Comparison of ENCODE assay signal across 10 cellular contexts in the genomic region with DNA sequence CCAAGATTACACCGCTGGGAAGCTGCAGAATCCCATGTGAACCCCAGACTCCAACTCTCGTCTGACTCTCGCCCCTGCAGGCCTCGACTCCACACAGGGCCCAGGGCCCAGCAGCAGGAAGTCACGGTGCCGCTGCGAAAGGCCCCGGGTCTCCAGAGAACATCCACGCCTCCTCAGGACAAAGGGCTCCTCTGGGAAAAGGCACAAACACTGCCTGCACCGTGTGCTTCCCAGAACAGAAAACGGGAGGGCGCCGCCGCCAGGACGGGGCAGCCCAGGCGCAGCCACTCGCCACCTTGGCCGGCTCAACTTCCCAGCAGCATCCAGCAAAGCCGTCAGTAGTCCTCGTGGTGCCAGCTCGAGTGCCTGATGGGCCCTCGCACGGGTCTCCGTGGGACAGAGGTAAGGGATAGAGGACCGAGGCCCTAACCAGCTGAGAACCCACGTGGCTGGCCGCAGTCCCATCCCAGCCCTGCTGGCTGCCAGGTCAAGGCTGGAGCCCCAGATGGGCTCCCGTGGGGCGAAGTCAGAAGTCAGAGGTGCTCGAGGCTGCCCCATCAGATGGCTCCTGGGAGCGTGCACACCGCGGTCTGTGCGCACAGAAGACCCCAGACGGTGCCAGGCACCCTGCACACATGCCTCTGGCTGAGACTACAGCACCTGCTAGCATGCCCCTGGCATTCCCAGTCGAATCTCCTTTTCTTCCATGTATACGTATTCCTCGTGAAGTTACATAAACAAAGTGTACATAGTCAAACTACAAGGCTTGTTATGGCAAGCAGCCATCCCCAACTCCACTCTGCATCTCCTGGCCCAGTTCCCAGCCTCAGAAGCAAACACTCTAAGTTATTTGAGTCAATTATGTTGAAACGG.
DNase-seq lines count a peak whose midpoint lies in the region; ATAC-seq, FAIRE-seq and TF ChIP-seq lines count a peak whose summit lies in the region.
"Had no signal": no experiment of that assay in that cellular context is flagged by ENCODE, and none has a peak within 500 bp of the region (broad histone marks: within the 10 kb centered on the region; RNA-seq: fewer than 3 reads in every experiment).

No MANE protein-coding gene starts in this region.

- no peak for FAIRE-seq in endothelial cell of umbilical vein (lab: Jason Lieb, UNC)
- FAIRE-seq: GM12892 had no signal

- H3K9me3 ChIP-seq in endothelial cell of umbilical vein (replicated peaks; ENCODE audit: control insufficient read depth, insufficient read depth, low read length), result no peaks in the 10 kb centered on the region
- H3K9me3 ChIP-seq in gastrocnemius medialis, result no peaks in the 10 kb centered on the region

- BruUV-seq in endothelial cell of umbilical vein (replicated peaks; lab: Mats Ljungman, UMichigan), result no TSS peak

- ATAC-seq in GM21576 (IDR thresholded peaks at IDR 0.05; ENCODE audit: unreplicated experiment), result no peak
- no peak for ATAC-seq in gastrocnemius medialis

- no peaks in the 10 kb centered on the region for H4K20me1 ChIP-seq in endothelial cell of umbilical vein (replicated peaks; ENCODE audit: control insufficient read depth, extremely low read depth, insufficient read depth, low read length)

- no peak for TF ChIP-seq POLR2A in endothelial cell of umbilical vein (IDR thresholded peaks at IDR 0.05; ENCODE audit: low read depth, low read length)
- TF ChIP-seq POLR2A in gastrocnemius medialis (IDR thresholded peaks at IDR 0.05), result no peak

- H3K27ac ChIP-seq in endothelial cell of umbilical vein (ENCODE audit: insufficient read depth, low read depth, low read length), result no peak overlapping the region
- no peak overlapping the region for H3K27ac ChIP-seq in gastrocnemius medialis

- in situ Hi-C loops in gastrocnemius medialis (cut with MboI; ENCODE audit: low sequenced_read_pairs in 4 of 4), result no loop called here

- H3K9ac ChIP-seq in endothelial cell of umbilical vein (replicated peaks; ENCODE audit: extremely low read depth, insufficient read depth, low read length), result no peak overlapping the region

- peaks cover 0 to 3% of the 10 kb centered on the region in 2 experiments for H3K36me3 ChIP-seq in endothelial cell of umbilical vein (ENCODE audit: control insufficient read depth in 2 of 2, extremely low read depth in 1 of 2, insufficient read depth in 2 of 2, low read length in 2 of 2)
- H3K36me3 ChIP-seq in gastrocnemius medialis, result peaks cover 0 to 4% of the 10 kb centered on the region in 2 donors

- CTCF ChIA-PET in endothelial cell of umbilical vein (lab: Charles Lee), result no interaction called here

- dilution Hi-C loops in endothelial cell of umbilical vein (cut with MboI; ENCODE audit: extremely low pct_ligation_motif_present, low sequenced_read_pairs), result no loop called here

- H3K9me1 ChIP-seq in endothelial cell of umbilical vein (replicated peaks; ENCODE audit: control insufficient read depth, extremely low read depth, insufficient read depth, low read length), result no peaks in the 10 kb centered on the region

- no peak for TF ChIP-seq CTCF in endothelial cell of umbilical vein (IDR thresholded peaks at IDR 0.05; ENCODE audit: extremely low read depth in 1 of 2, insufficient read depth in 1 of 2, low read depth in 1 of 2, low read length in 2 of 2)
- no peak for TF ChIP-seq CTCF in gastrocnemius medialis (IDR thresholded peaks at IDR 0.05 in 4 of 5, conservative IDR thresholded peaks at IDR 0.05 in 1 of 5)

- DNase-seq in DMS53 (lab: John Stamatoyannopoulos, UW), result peak; percentile 69
- peak; percentile 80 for DNase-seq in NCI-H2196 (lab: John Stamatoyannopoulos, UW; ENCODE audit: unreplicated experiment)
- peak; percentile 77 for DNase-seq in endothelial cell of umbilical vein (ENCODE audit: low read depth, low spot score)
- DNase-seq in pons (ENCODE audit: low spot score), result peak; percentile 11
- DNase-seq in T-helper 1 cell, result no peak
- no peak for DNase-seq in central memory CD4-positive, alpha-beta T cell
- DNase-seq in gastrocnemius medialis, result no peak
- DNase-seq: activated CD4-positive, alpha-beta T cell treated with anti-CD3 and anti-CD28 coated beads for 48 hours had no signal

- H3K27me3 ChIP-seq in endothelial cell of umbilical vein (ENCODE audit: control insufficient read depth in 2 of 2, insufficient read depth in 2 of 2, low read length in 2 of 2) (no peaks in the 10 kb centered on the region), gastrocnemius medialis (no peaks in the 10 kb centered on the region)

- no peaks in the 10 kb centered on the region for H3K79me2 ChIP-seq in endothelial cell of umbilical vein (ENCODE audit: control insufficient read depth, insufficient read depth, low read length)

- POLR2A ChIA-PET in endothelial cell of umbilical vein (lab: Charles Lee), result no interaction called here

- intact Hi-C loops in endothelial cell of umbilical vein (cut with micrococcal nuclease) (no loop called here), gastrocnemius medialis (cut with DNase I; ENCODE audit: low total_unique reads) (no loop called here)

- H3K4me1 ChIP-seq in endothelial cell of umbilical vein (ENCODE audit: control insufficient read depth, extremely low read depth, insufficient read depth, low read length), result no peaks in the 10 kb centered on the region
- H3K4me1 ChIP-seq in gastrocnemius medialis, result peaks cover 27 to 47% of the 10 kb centered on the region in 2 donors

- H3K4me2 ChIP-seq in endothelial cell of umbilical vein (ENCODE audit: insufficient read depth, low read length), result no peak overlapping the region

- no peak overlapping the region for H2AFZ ChIP-seq in endothelial cell of umbilical vein (ENCODE audit: low read depth, low read length)

- H3K4me3 ChIP-seq in endothelial cell of umbilical vein (replicated peaks in 1 of 3; ENCODE audit: insufficient read depth in 1 of 3, low read depth in 1 of 3, low read length in 3 of 3) (no peak overlapping the region), gastrocnemius medialis (no peak overlapping the region)

TF ChIP-seq in endothelial cell of umbilical vein, 7 proteins besides CTCF, POLR2A, EP300 and RAD21:
- no peak for TF ChIP-seq FOS (IDR thresholded peaks at IDR 0.05; ENCODE audit: borderline replicate concordance, insufficient read depth, low read length)
- no peak for TF ChIP-seq MYC (IDR thresholded peaks at IDR 0.05; ENCODE audit: low read depth, low read length)
- TF ChIP-seq POLR2AphosphoS5 (IDR thresholded peaks at IDR 0.05; ENCODE audit: insufficient read depth, low read depth, low read length), result no peak
- no peak for TF ChIP-seq GATA2 (IDR thresholded peaks at IDR 0.05; ENCODE audit: insufficient read depth, insufficient read length, low read depth, low read length)
- no peak for TF ChIP-seq EZH2 (IDR thresholded peaks at IDR 0.05; ENCODE audit: borderline replicate concordance, low read depth, low read length, severe bottlenecking)
- TF ChIP-seq, protein P1, sequence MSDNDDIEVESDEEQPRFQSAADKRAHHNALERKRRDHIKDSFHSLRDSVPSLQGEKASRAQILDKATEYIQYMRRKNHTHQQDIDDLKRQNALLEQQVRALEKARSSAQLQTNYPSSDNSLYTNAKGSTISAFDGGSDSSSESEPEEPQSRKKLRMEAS (IDR thresholded peaks at IDR 0.05; ENCODE audit: insufficient read depth, insufficient read length), result no peak
- TF ChIP-seq JUN (IDR thresholded peaks at IDR 0.05; ENCODE audit: borderline replicate concordance, insufficient read depth, insufficient read length, low read depth), result no peak

Comparison
In these comparisons a context has a peak if more than half of its experiments do, and no peak if none do; other contexts are left out.
1. DNase-seq: peak in DMS53 (single experiment), NCI-H2196 (single experiment), endothelial cell of umbilical vein (single experiment) and pons (single experiment); none in T-helper 1 cell (0 of 5), central memory CD4-positive, alpha-beta T cell (single experiment) and gastrocnemius medialis (0 of 2).